ENCODE assay signal across 21 cellular contexts in the genomic region with DNA sequence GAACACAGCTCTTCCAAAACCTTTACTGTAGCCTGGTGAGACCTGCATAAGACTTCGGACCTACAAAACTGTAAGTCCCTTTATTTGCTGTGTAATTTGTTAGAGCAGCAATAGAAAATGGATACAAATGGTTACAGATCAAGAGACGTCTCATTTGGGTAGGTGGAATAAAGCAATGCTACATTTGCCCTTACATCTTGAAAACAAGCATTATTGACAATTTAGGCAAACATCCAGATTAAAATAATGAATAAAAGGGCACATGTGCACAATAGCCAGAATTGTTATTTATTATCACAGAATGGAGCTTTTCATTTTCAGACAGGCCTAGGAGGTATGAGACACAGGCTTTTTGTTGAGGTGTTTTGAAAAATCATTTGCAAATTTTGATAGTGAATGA.
"Had no signal": no experiment of that assay in that cellular context is flagged by ENCODE, and none has a peak within 500 bp of the region (broad histone marks: within the 10 kb centered on the region; RNA-seq: fewer than 3 reads in every experiment).

No MANE protein-coding gene starts in this region.

- H3K4me3 ChIP-seq: coronary artery, heart left ventricle, psoas muscle, right atrium auricular region, sigmoid colon, skin epidermis, thyroid gland had no signal

- H3K4me1 ChIP-seq: heart left ventricle, parathyroid adenoma, psoas muscle, right atrium auricular region, sigmoid colon, thyroid gland had no signal

- FAIRE-seq: islet of Langerhans, urothelium cell line had no signal

- DNase-seq: effector CD8-positive, alpha-beta T cell; foreskin melanocyte; heart left ventricle; kidney glomerular epithelial cell; naive thymus-derived CD4-positive, alpha-beta T cell; nephron progenitor cell; psoas muscle; sigmoid colon; stimulated activated CD4-positive, alpha-beta T cell treated with anti-CD3 and anti-CD28 coated beads, Interleukin-2, amount 100 ng/mL, for 24 hours; stimulated activated CD4-positive, alpha-beta T cell treated with anti-CD3 and anti-CD28 coated beads, Interleukin-4, amount 100 ng/mL, for 4 hours; stimulated activated naive B cell treated with anti-CD40 and anti-IgM and Interleukin-4, amounts not matched to agents 10 μg/mL and 1 μg/mL and 100 μg/mL, for 72 hours; stimulated activated naive CD8-positive, alpha-beta T cell treated with anti-CD3 and anti-CD28 coated beads, Interleukin-15, amount 100 ng/mL, for 72 hours; thyroid gland had no signal

- H3K27ac Mint-ChIP-seq: memory B cell; naive thymus-derived CD4-positive, alpha-beta T cell; nephron progenitor cell; stimulated activated naive B cell treated with anti-CD40 and anti-IgM and Interleukin-4, amounts not matched to agents 10 μg/mL and 1 μg/mL and 100 μg/mL, for 72 hours; stimulated activated naive CD8-positive, alpha-beta T cell treated with anti-CD3 and anti-CD28 coated beads, Interleukin-15, amount 100 ng/mL, for 72 hours; type B pancreatic cell had no signal

- H3K9me3 ChIP-seq: heart left ventricle, psoas muscle, right atrium auricular region, sigmoid colon, thyroid gland had no signal

- H2AFZ ChIP-seq: parathyroid adenoma had no signal

- H3K36me3 Mint-ChIP-seq: memory B cell; naive thymus-derived CD4-positive, alpha-beta T cell; stimulated activated naive B cell treated with anti-CD40 and anti-IgM and Interleukin-4, amounts not matched to agents 10 μg/mL and 1 μg/mL and 100 μg/mL, for 72 hours; type B pancreatic cell had no signal

- H3K27me3 Mint-ChIP-seq: naive thymus-derived CD4-positive, alpha-beta T cell; stimulated activated naive B cell treated with anti-CD40 and anti-IgM and Interleukin-4, amounts not matched to agents 10 μg/mL and 1 μg/mL and 100 μg/mL, for 72 hours; stimulated activated naive CD8-positive, alpha-beta T cell treated with anti-CD3 and anti-CD28 coated beads, Interleukin-15, amount 100 ng/mL, for 72 hours had no signal

- H3K27me3 ChIP-seq: heart left ventricle, right atrium auricular region, sigmoid colon, thyroid gland had no signal

- H3K4me3 Mint-ChIP-seq: memory B cell; naive thymus-derived CD4-positive, alpha-beta T cell; nephron progenitor cell; stimulated activated naive B cell treated with anti-CD40 and anti-IgM and Interleukin-4, amounts not matched to agents 10 μg/mL and 1 μg/mL and 100 μg/mL, for 72 hours; stimulated activated naive CD8-positive, alpha-beta T cell treated with anti-CD3 and anti-CD28 coated beads, Interleukin-15, amount 100 ng/mL, for 72 hours; type B pancreatic cell had no signal

- H3K4me1 Mint-ChIP-seq: memory B cell; naive thymus-derived CD4-positive, alpha-beta T cell; stimulated activated naive B cell treated with anti-CD40 and anti-IgM and Interleukin-4, amounts not matched to agents 10 μg/mL and 1 μg/mL and 100 μg/mL, for 72 hours; stimulated activated naive CD8-positive, alpha-beta T cell treated with anti-CD3 and anti-CD28 coated beads, Interleukin-15, amount 100 ng/mL, for 72 hours had no signal

- H3K9ac ChIP-seq: parathyroid adenoma had no signal

- H3K27ac ChIP-seq: coronary artery, heart left ventricle, parathyroid adenoma, psoas muscle, right atrium auricular region, sigmoid colon, skin epidermis, thyroid gland had no signal

- H3K36me3 ChIP-seq: heart left ventricle, right atrium auricular region, sigmoid colon, thyroid gland had no signal

- H3K9me3 Mint-ChIP-seq: nephron progenitor cell; stimulated activated naive B cell treated with anti-CD40 and anti-IgM and Interleukin-4, amounts not matched to agents 10 μg/mL and 1 μg/mL and 100 μg/mL, for 72 hours; stimulated activated naive CD8-positive, alpha-beta T cell treated with anti-CD3 and anti-CD28 coated beads, Interleukin-15, amount 100 ng/mL, for 72 hours; type B pancreatic cell had no signal

- H3K79me2 ChIP-seq: parathyroid adenoma had no signal
